Comparison of ENCODE assay signal across 9 cellular contexts in the genomic region with DNA sequence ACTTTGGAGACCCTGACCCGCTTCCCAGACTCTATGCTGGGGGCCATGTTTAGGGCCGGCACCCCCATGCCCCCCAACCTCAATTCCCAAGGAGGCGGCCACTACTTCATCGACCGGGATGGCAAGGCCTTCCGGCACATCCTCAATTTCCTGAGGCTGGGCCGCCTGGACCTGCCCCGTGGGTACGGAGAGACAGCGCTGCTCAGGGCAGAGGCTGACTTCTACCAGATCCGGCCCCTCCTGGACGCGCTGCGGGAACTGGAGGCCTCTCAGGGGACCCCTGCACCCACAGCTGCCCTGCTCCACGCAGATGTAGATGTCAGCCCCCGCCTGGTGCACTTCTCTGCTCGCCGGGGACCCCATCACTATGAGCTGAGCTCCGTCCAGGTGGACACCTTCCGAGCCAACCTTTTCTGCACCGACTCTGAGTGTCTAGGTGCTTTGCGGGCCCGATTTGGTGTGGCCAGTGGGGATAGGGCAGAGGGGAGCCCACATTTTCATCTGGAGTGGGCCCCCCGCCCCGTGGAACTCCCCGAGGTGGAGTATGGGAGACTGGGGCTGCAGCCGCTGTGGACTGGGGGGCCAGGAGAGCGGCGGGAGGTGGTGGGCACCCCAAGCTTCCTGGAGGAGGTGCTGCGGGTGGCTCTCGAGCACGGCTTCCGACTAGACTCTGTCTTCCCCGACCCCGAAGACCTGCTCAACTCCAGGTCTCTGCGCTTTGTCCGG. TPM values are rescaled to one million over a fixed set of nuclear protein-coding genes. Genes with fewer than 3 reads are reported as not detected.
DNase-seq lines count a peak whose midpoint lies in the region; ATAC-seq and TF ChIP-seq lines count a peak whose summit lies in the region.
"Had no signal": no experiment of that assay in that cellular context is flagged by ENCODE, and none has a peak within 500 bp of the region (broad histone marks: within the 10 kb centered on the region; RNA-seq: fewer than 3 reads in every experiment).

No MANE protein-coding gene starts in this region.

- in situ Hi-C loops in GM13977 (cut with MboI; ENCODE audit: low pct_unique_long_range_greater_than_20kb, low sequenced_read_pairs, unreplicated experiment): loop anchor here (25.0 kb wide), 1 partner anchor 209 kb away; a partner anchor contains a TSS

- H3K27ac Mint-ChIP-seq in activated CD4-positive, alpha-beta memory T cell treated with anti-CD3 and anti-CD28 coated beads for 36 hours: peak overlapping the region; percentile 65

- H3K4me1 Mint-ChIP-seq in activated CD4-positive, alpha-beta memory T cell treated with anti-CD3 and anti-CD28 coated beads for 36 hours (ENCODE audit: low read depth): peaks cover 39% of the 10 kb centered on the region

- TF ChIP-seq CTCF in GM13977 (IDR thresholded peaks at IDR 0.05; ENCODE audit: extremely low read depth, insufficient read depth, missing control alignments): no peak

- H3K36me3 ChIP-seq in skeletal muscle tissue (ENCODE audit: control insufficient read depth in 3 of 3, insufficient read depth in 3 of 3, low read length in 3 of 3): no peaks in the 10 kb centered on the region

- WGBS in right cardiac atrium: 87% methylated on average over 37 of the region's 37 CpGs

- H3K9ac ChIP-seq in skeletal muscle tissue (ENCODE audit: low read depth in 1 of 3, low read length in 3 of 3): peak overlapping the region; percentile 92 to 99 (median 92)

- H3K27me3 ChIP-seq in right cardiac atrium (ENCODE audit: control insufficient read depth, insufficient read depth) (no peaks in the 10 kb centered on the region), skeletal muscle tissue (ENCODE audit: control insufficient read depth in 3 of 3, insufficient read depth in 3 of 3, low read length in 3 of 3) (no peaks in the 10 kb centered on the region)

- no peaks in the 10 kb centered on the region for H3K9me3 ChIP-seq in right cardiac atrium (ENCODE audit: control insufficient read depth, low read length)
- H3K9me3 ChIP-seq in skeletal muscle tissue (ENCODE audit: control insufficient read depth in 3 of 3, low read length in 3 of 3): no peaks in the 10 kb centered on the region

- H3K4me3 Mint-ChIP-seq in activated CD4-positive, alpha-beta memory T cell treated with anti-CD3 and anti-CD28 coated beads for 36 hours: peak overlapping the region; percentile 74

- H3K4me1 ChIP-seq in right cardiac atrium (ENCODE audit: control insufficient read depth, insufficient read depth, low read length) (peaks cover 8% of the 10 kb centered on the region), skeletal muscle tissue (ENCODE audit: control insufficient read depth in 3 of 3, insufficient read depth in 3 of 3, low read length in 3 of 3) (peaks cover 41 to 81% (median 61%) of the 10 kb centered on the region in 3 donors)

- H3K27ac ChIP-seq in right cardiac atrium (ENCODE audit: low read length): no peak overlapping the region
- H3K27ac ChIP-seq in skeletal muscle tissue (ENCODE audit: low read depth, low read length): peak overlapping the region; percentile 98

- DNase-seq in GM13977 (ENCODE audit: low spot score) (peak; percentile 5), right cardiac atrium (peak in 2 of 3 donors; percentile 28 to 74), NCI-H510A treated with DMSO at 0.1 percent for 48 hours (lab: John Stamatoyannopoulos, UW) (no peak), NCI-H2227 (lab: John Stamatoyannopoulos, UW; ENCODE audit: unreplicated experiment) (no peak)
- no peak for DNase-seq in activated CD4-positive, alpha-beta memory T cell treated with anti-CD3 and anti-CD28 coated beads for 36 hours

- H3K4me3 ChIP-seq in right cardiac atrium (ENCODE audit: low read length) (no peak overlapping the region), skeletal muscle tissue (ENCODE audit: low read length in 3 of 3) (peak overlapping the region; percentile 78 to 90 (median 80))

- peaks cover 19% of the 10 kb centered on the region for H3K36me3 Mint-ChIP-seq in activated CD4-positive, alpha-beta memory T cell treated with anti-CD3 and anti-CD28 coated beads for 36 hours

- ATAC-seq in right cardiac atrium (no peak), HG02642 (IDR thresholded peaks at IDR 0.05; ENCODE audit: poor library complexity, unreplicated experiment) (no peak), GM21423 (IDR thresholded peaks at IDR 0.05; ENCODE audit: unreplicated experiment) (no peak)

- POLR2A ChIA-PET in activated CD4-positive, alpha-beta memory T cell treated with anti-CD3 and anti-CD28 coated beads for 36 hours (lab: Charles Lee): interaction anchor here (1.2 kb wide), 1 partner anchor 51 kb away, joined by 3 read pairs; a partner anchor contains a TSS

- CTCF ChIA-PET in activated CD4-positive, alpha-beta memory T cell treated with anti-CD3 and anti-CD28 coated beads for 36 hours (lab: Charles Lee): interaction anchor here (0.8 to 4.0 kb wide), 4 partner anchors 9 to 231 kb away, joined by 3 to 71 read pairs (median 4); a partner anchor contains a TSS

- intact Hi-C loops in activated CD4-positive, alpha-beta memory T cell treated with anti-CD3 and anti-CD28 coated beads for 36 hours (cut with micrococcal nuclease): loop anchor here (1.0 to 5.0 kb wide), 3 partner anchors 73 to 129 kb away; a partner anchor contains a TSS
- intact Hi-C loops in right cardiac atrium (cut with DNase I): loop anchor here in 3 of 4 donors (10.0 kb wide), 3 partner anchors 82 to 232 kb away; a partner anchor contains a TSS

- H3K27me3 Mint-ChIP-seq in activated CD4-positive, alpha-beta memory T cell treated with anti-CD3 and anti-CD28 coated beads for 36 hours: no peaks in the 10 kb centered on the region

- H3K9me3 Mint-ChIP-seq in activated CD4-positive, alpha-beta memory T cell treated with anti-CD3 and anti-CD28 coated beads for 36 hours: no peaks in the 10 kb centered on the region

RNA-seq across cellular contexts. Expression of a gene that starts 1.1 kb away (rescaled TPM):
- total RNA-seq in activated CD4-positive, alpha-beta memory T cell treated with anti-CD3 and anti-CD28 coated beads for 36 hours: 1 to 10 TPM; 2.6 to 2.8 TPM
- 1 to 10 TPM; 4.7 to 6.7 (median 6.5) TPM for total RNA-seq in right cardiac atrium
- polyA plus RNA-seq in right cardiac atrium: 7.8 TPM
- total RNA-seq in skeletal muscle tissue: 4.2 TPM

RNA-seq across cellular contexts. Expression of a gene that starts 1.9 kb away (rescaled TPM):
- total RNA-seq in activated CD4-positive, alpha-beta memory T cell treated with anti-CD3 and anti-CD28 coated beads for 36 hours: not detected
- total RNA-seq in right cardiac atrium: not detected
- polyA plus RNA-seq in right cardiac atrium: not detected
- not detected for total RNA-seq in skeletal muscle tissue
- total RNA-seq: lung had no signal
- polyA plus RNA-seq: lung had no signal

RNA-seq across cellular contexts. Expression of a gene that starts 16.7 kb away (rescaled TPM):
- 100 to 1,000 TPM; 391 to 405 TPM for total RNA-seq in activated CD4-positive, alpha-beta memory T cell treated with anti-CD3 and anti-CD28 coated beads for 36 hours
- total RNA-seq in right cardiac atrium (10 to 100 TPM; 15.0 to 26.4 (median 20.8) TPM), skeletal muscle tissue (2.1 TPM)
- 8.8 TPM for polyA plus RNA-seq in right cardiac atrium

RNA-seq across cellular contexts. Expression of a gene that starts 23.9 kb away (rescaled TPM):
- 10 to 100 TPM; 26.9 to 29.3 TPM for total RNA-seq in activated CD4-positive, alpha-beta memory T cell treated with anti-CD3 and anti-CD28 coated beads for 36 hours
- total RNA-seq in right cardiac atrium (10 to 100 TPM; 28.3 to 33.4 (median 30.6) TPM), skeletal muscle tissue (19.8 TPM)
- polyA plus RNA-seq in right cardiac atrium: 23.8 TPM

RNA-seq across cellular contexts. Expression of a gene that starts 27.8 kb away (rescaled TPM):
- total RNA-seq in activated CD4-positive, alpha-beta memory T cell treated with anti-CD3 and anti-CD28 coated beads for 36 hours: 1 to 10 TPM; 3.7 to 4.4 TPM
- 1 to 10 TPM; 2.1 to 3.6 (median 3.4) TPM for total RNA-seq in right cardiac atrium
- 1.7 TPM for polyA plus RNA-seq in right cardiac atrium
- not detected for total RNA-seq in skeletal muscle tissue

Comparison
In these comparisons a context has a peak if more than half of its experiments do, and no peak if none do; other contexts are left out.
1. DNase-seq: peak in GM13977 (single experiment) and right cardiac atrium (2 of 3); none in activated CD4-positive, alpha-beta memory T cell treated with anti-CD3 and anti-CD28 coated beads for 36 hours (single experiment), NCI-H510A treated with DMSO at 0.1 percent for 48 hours (single experiment) and NCI-H2227 (single experiment).
2. RNA of a gene that starts 16.7 kb away (total RNA-seq): 391 to 405 TPM in activated CD4-positive, alpha-beta memory T cell treated with anti-CD3 and anti-CD28 coated beads for 36 hours; 15.0 to 26.4 TPM in right cardiac atrium and 2.1 TPM in skeletal muscle tissue (single experiment); every median in the first group is over 10 times any median in the second.